In genomic region chr11:118705111-118705741, GRCh38 we compare ENCODE assay signal across 8 cellular contexts. TPM values are rescaled to one million over a fixed set of nuclear protein-coding genes. Genes with fewer than 3 reads are reported as not detected.
DNase-seq lines count a peak whose midpoint lies in the region; ATAC-seq and TF ChIP-seq lines count a peak whose summit lies in the region.

No MANE protein-coding gene starts in this region.

- H3K9me3 ChIP-seq in SK-N-MC (ENCODE audit: low read depth, low read length) (no peaks in the 10 kb centered on the region), testis (no peaks in the 10 kb centered on the region)

- WGBS in testis, 2 donors: 72 to 73% methylated on average over 15 of the region's 15 CpGs

- H3K27ac Mint-ChIP-seq in activated CD4-positive, alpha-beta T cell treated with anti-CD3 and anti-CD28 coated beads, Interleukin-2, amount 10 ng/mL, durations not matched to agents 24 days and 14 days: no peak overlapping the region

- ATAC-seq in GM21515 (IDR thresholded peaks at IDR 0.05; ENCODE audit: unreplicated experiment): no peak
- no peak for ATAC-seq in GM21717 (IDR thresholded peaks at IDR 0.05; ENCODE audit: unreplicated experiment)

- H3K4me1 Mint-ChIP-seq in activated CD4-positive, alpha-beta T cell treated with anti-CD3 and anti-CD28 coated beads, Interleukin-2, amount 10 ng/mL, durations not matched to agents 24 days and 14 days: peaks cover 20% of the 10 kb centered on the region

- peak overlapping the region; percentile 3 for H3K4me3 ChIP-seq in SK-N-MC
- H3K4me3 ChIP-seq in dorsolateral prefrontal cortex: peak overlapping the region in 39 of 59 donors; percentile 0 to 55 (median 22)
- H3K4me3 ChIP-seq in testis: no peak overlapping the region

- no peaks in the 10 kb centered on the region for H3K9me3 Mint-ChIP-seq in activated CD4-positive, alpha-beta T cell treated with anti-CD3 and anti-CD28 coated beads, Interleukin-2, amount 10 ng/mL, durations not matched to agents 24 days and 14 days

- peaks cover 3% of the 10 kb centered on the region for H3K36me3 Mint-ChIP-seq in activated CD4-positive, alpha-beta T cell treated with anti-CD3 and anti-CD28 coated beads, Interleukin-2, amount 10 ng/mL, durations not matched to agents 24 days and 14 days (ENCODE audit: low read depth)

- intact Hi-C loops in activated CD4-positive, alpha-beta T cell treated with anti-CD3 and anti-CD28 coated beads, Interleukin-2, amount 10 ng/mL, durations not matched to agents 24 days and 14 days (cut with micrococcal nuclease): no loop called here
- intact Hi-C loops in dorsolateral prefrontal cortex (cut with DNase I): loop anchor here (1.0 to 5.0 kb wide), 3 partner anchors 14 to 87 kb away; partner anchors contain the start of gene DDX6 (in 2 of the 2)
- intact Hi-C loops in testis (cut with DNase I; ENCODE audit: low total_unique reads): no loop called here

- H3K4me3 Mint-ChIP-seq in activated CD4-positive, alpha-beta T cell treated with anti-CD3 and anti-CD28 coated beads, Interleukin-2, amount 10 ng/mL, durations not matched to agents 24 days and 14 days: peak overlapping the region; percentile 38

- H3K9ac ChIP-seq in SK-N-MC (ENCODE audit: insufficient read length): no peak overlapping the region

- no peaks in the 10 kb centered on the region for H3K4me1 ChIP-seq in testis

- no peaks in the 10 kb centered on the region for H3K27me3 ChIP-seq in dorsolateral prefrontal cortex
- no peaks in the 10 kb centered on the region for H3K27me3 ChIP-seq in testis

- peak; percentile 74 for DNase-seq in activated CD4-positive, alpha-beta T cell treated with anti-CD3 and anti-CD28 coated beads, Interleukin-2, amount 10 ng/mL, durations not matched to agents 24 days and 14 days
- no peak for DNase-seq in activated CD4-positive, alpha-beta T cell treated with anti-CD3 and anti-CD28 coated beads, Interleukin-2, amount 50 U/mL, for 4 hours
- DNase-seq in SK-N-MC (ENCODE audit: low read depth, low spot score) (no peak), dorsolateral prefrontal cortex (peak in 8 of 10 donors; percentile 37 to 65 (median 56)), testis (no peak)
- peak; percentile 24 for DNase-seq in stimulated activated CD8-positive, alpha-beta memory T cell treated with anti-CD3 and anti-CD28 coated beads, Interleukin-12 subunit alpha, Interleukin-12 subunit beta, amount 100 ng/mL, for 1 hour (ENCODE audit: low read depth)

- TF ChIP-seq POLR2A in testis (IDR thresholded peaks at IDR 0.05): no peak

- TF ChIP-seq CTCF in dorsolateral prefrontal cortex (IDR thresholded peaks at IDR 0.05 in 54 of 56, conservative IDR thresholded peaks at IDR 0.05 in 2 of 56; ENCODE audit: low read depth in 1 of 56, partially characterized antibody in 56 of 56) (peak in 7 of 56 donors; percentile 4 to 27 (median 13)), testis (IDR thresholded peaks at IDR 0.05) (no peak)

- H3K36me3 ChIP-seq in SK-N-MC (ENCODE audit: insufficient read depth, low read length) (no peaks in the 10 kb centered on the region), testis (ENCODE audit: low read depth, missing control alignments) (no peaks in the 10 kb centered on the region)

- no peak overlapping the region for H3K27ac ChIP-seq in SK-N-MC
- peak overlapping the region in 58 of 59 donors; percentile 11 to 92 (median 80) for H3K27ac ChIP-seq in dorsolateral prefrontal cortex
- no peak overlapping the region for H3K27ac ChIP-seq in testis

- H3K27me3 Mint-ChIP-seq in activated CD4-positive, alpha-beta T cell treated with anti-CD3 and anti-CD28 coated beads, Interleukin-2, amount 10 ng/mL, durations not matched to agents 24 days and 14 days: peaks cover 8% of the 10 kb centered on the region

RNA-seq across cellular contexts. Expression of gene TREH, which starts 25.8 kb away (rescaled TPM):
- not detected in 2 replicates for total RNA-seq in activated CD4-positive, alpha-beta T cell treated with anti-CD3 and anti-CD28 coated beads, Interleukin-2, amount 10 ng/mL, durations not matched to agents 24 days and 14 days
- total RNA-seq in dorsolateral prefrontal cortex (not detected), testis (1 to 10 TPM in 1 of 2 donors, under 1 TPM in 1; 0.62 to 1.7 TPM)
- 4.0 TPM for polyA plus RNA-seq in testis (ENCODE audit: insufficient read depth, low read depth, low replicate concordance)

Comparison
In these comparisons a context has a peak if more than half of its experiments do, and no peak if none do; other contexts are left out.
1. DNase-seq: peak in activated CD4-positive, alpha-beta T cell treated with anti-CD3 and anti-CD28 coated beads, Interleukin-2, amount 10 ng/mL, durations not matched to agents 24 days and 14 days (single experiment), dorsolateral prefrontal cortex (8 of 10) and stimulated activated CD8-positive, alpha-beta memory T cell treated with anti-CD3 and anti-CD28 coated beads, Interleukin-12 subunit alpha, Interleukin-12 subunit beta, amount 100 ng/mL, for 1 hour (single experiment); none in activated CD4-positive, alpha-beta T cell treated with anti-CD3 and anti-CD28 coated beads, Interleukin-2, amount 50 U/mL, for 4 hours (0 of 2), SK-N-MC (single experiment) and testis (single experiment).
2. H3K27ac ChIP-seq: peak in dorsolateral prefrontal cortex (58 of 59); none in SK-N-MC (single experiment) and testis (0 of 2).
3. H3K4me3 ChIP-seq: peak in SK-N-MC (single experiment) and dorsolateral prefrontal cortex (39 of 59); none in testis (0 of 2).
4. intact Hi-C loops: an anchor here in dorsolateral prefrontal cortex (1.0 to 5.0 kb wide); none called in activated CD4-positive, alpha-beta T cell treated with anti-CD3 and anti-CD28 coated beads, Interleukin-2, amount 10 ng/mL, durations not matched to agents 24 days and 14 days and testis.